Comparison of ENCODE assay signal across 8 cellular contexts in genomic region chr3:127597020-127597771, GRCh38. TPM values are rescaled to one million over a fixed set of nuclear protein-coding genes. Genes with fewer than 3 reads are reported as not detected.
DNase-seq lines count a peak whose midpoint lies in the region; ATAC-seq and TF ChIP-seq lines count a peak whose summit lies in the region.

No MANE protein-coding gene starts in this region.

- H3K4me1 Mint-ChIP-seq in T-helper 2 cell treated with Interferon-gamma antibody and Interleukin-4, amounts not matched to agents 5 μg/mL and 100 μg/mL, for 36 hours (ENCODE audit: low read depth), result peaks cover 36% of the 10 kb centered on the region
- H3K4me1 Mint-ChIP-seq in osteocyte (ENCODE audit: unreplicated experiment), result peaks cover 12% of the 10 kb centered on the region

- H3K27ac Mint-ChIP-seq in T-helper 2 cell treated with Interferon-gamma antibody and Interleukin-4, amounts not matched to agents 5 μg/mL and 100 μg/mL, for 36 hours, result peak overlapping the region; percentile 96
- H3K27ac Mint-ChIP-seq in osteocyte (ENCODE audit: unreplicated experiment), result no peak overlapping the region

- WGBS in esophagus squamous epithelium, 2 donors, result 62 to 80% methylated on average over 10 to 12 of the region's 12 CpGs

- no peaks in the 10 kb centered on the region for H3K9me3 ChIP-seq in esophagus squamous epithelium

- no peaks in the 10 kb centered on the region for H3K27me3 ChIP-seq in esophagus squamous epithelium
- H3K27me3 ChIP-seq in foreskin keratinocyte, result no peaks in the 10 kb centered on the region

- DNase-seq in T-helper 2 cell treated with Interferon-gamma antibody and Interleukin-4, amounts not matched to agents 5 μg/mL and 100 μg/mL, for 36 hours (ENCODE audit: low spot score), result no peak
- DNase-seq in T-helper 2 cell, result no peak
- DNase-seq in Kasumi-1 (lab: John Stamatoyannopoulos, UW), result peak; percentile 13 to 25
- no peak for DNase-seq in astrocyte of the cerebellum (ENCODE audit: low read depth)
- no peak for DNase-seq in osteocyte (ENCODE audit: extremely low spot score, unreplicated experiment)
- DNase-seq in NCI-H446 treated with DMSO at 0.1 percent for 48 hours (lab: John Stamatoyannopoulos, UW), result no peak
- no peak for DNase-seq in esophagus squamous epithelium (lab: John Stamatoyannopoulos, UW)
- no peak for DNase-seq in foreskin keratinocyte

- H3K9me3 Mint-ChIP-seq in T-helper 2 cell treated with Interferon-gamma antibody and Interleukin-4, amounts not matched to agents 5 μg/mL and 100 μg/mL, for 36 hours, result no peaks in the 10 kb centered on the region
- H3K9me3 Mint-ChIP-seq in osteocyte (ENCODE audit: unreplicated experiment), result no peaks in the 10 kb centered on the region

- peaks cover 0 to 10% (median 0%) of the 10 kb centered on the region in 3 donors for H3K36me3 ChIP-seq in esophagus squamous epithelium

- H3K4me3 Mint-ChIP-seq in T-helper 2 cell treated with Interferon-gamma antibody and Interleukin-4, amounts not matched to agents 5 μg/mL and 100 μg/mL, for 36 hours, result peak overlapping the region; percentile 94
- peak overlapping the region; percentile 71 for H3K4me3 Mint-ChIP-seq in osteocyte (ENCODE audit: unreplicated experiment)

- ATAC-seq in foreskin keratinocyte, result no peak

- intact Hi-C loops in esophagus squamous epithelium (cut with DNase I), result no loop called here

- H3K4me1 ChIP-seq in esophagus squamous epithelium (peaks cover 0 to 31% (median 3%) of the 10 kb centered on the region in 3 donors), foreskin keratinocyte (no peaks in the 10 kb centered on the region)

- TF ChIP-seq CTCF in astrocyte of the cerebellum (IDR thresholded peaks at IDR 0.05; ENCODE audit: low read depth, low read length, missing control alignments), result no peak
- TF ChIP-seq CTCF in osteocyte (IDR thresholded peaks at IDR 0.05), result no peak
- no peak for TF ChIP-seq CTCF in esophagus squamous epithelium (IDR thresholded peaks at IDR 0.05)
- no peak for TF ChIP-seq CTCF in foreskin keratinocyte (conservative IDR thresholded peaks at IDR 0.05)

- TF ChIP-seq POLR2A in esophagus squamous epithelium (IDR thresholded peaks at IDR 0.05), result no peak

- H3K27ac ChIP-seq in esophagus squamous epithelium (peak overlapping the region in 1 of 4 donors; percentile 78), foreskin keratinocyte (no peak overlapping the region)

- H3K36me3 Mint-ChIP-seq in T-helper 2 cell treated with Interferon-gamma antibody and Interleukin-4, amounts not matched to agents 5 μg/mL and 100 μg/mL, for 36 hours (ENCODE audit: low read depth), result peaks cover 27% of the 10 kb centered on the region
- H3K36me3 Mint-ChIP-seq in osteocyte (ENCODE audit: unreplicated experiment), result peaks cover 1% of the 10 kb centered on the region

- peak overlapping the region; percentile 59 for H3K4me3 ChIP-seq in astrocyte of the cerebellum (ENCODE audit: low read depth, low read length)
- peak overlapping the region in 1 of 4 donors; percentile 58 for H3K4me3 ChIP-seq in esophagus squamous epithelium

- H3K27me3 Mint-ChIP-seq in T-helper 2 cell treated with Interferon-gamma antibody and Interleukin-4, amounts not matched to agents 5 μg/mL and 100 μg/mL, for 36 hours (ENCODE audit: low read depth), result no peaks in the 10 kb centered on the region
- no peaks in the 10 kb centered on the region for H3K27me3 Mint-ChIP-seq in osteocyte (ENCODE audit: unreplicated experiment)

- in situ Hi-C loops in astrocyte of the cerebellum (cut with HindIII; ENCODE audit: low sequenced_read_pairs), result no loop called here

RNA-seq across cellular contexts. Expression of gene MCM2, which starts 1.0 kb away (rescaled TPM):
- total RNA-seq in osteocyte (19.2 and 20.4 TPM in 2 replicates), esophagus squamous epithelium (10 to 100 TPM; 10.3 to 40.4 (median 30.5) TPM), foreskin keratinocyte (63.9 and 77.5 TPM in 2 replicates)
- 35.3 and 42.2 TPM in 2 replicates for polyA plus RNA-seq in foreskin keratinocyte

RNA-seq across cellular contexts. Expression of gene TPRA1, which starts 6.7 kb away (rescaled TPM):
- 49.0 and 49.7 TPM in 2 replicates for total RNA-seq in osteocyte
- 10 to 100 TPM; 19.2 to 25.7 (median 21.0) TPM for total RNA-seq in esophagus squamous epithelium
- total RNA-seq in foreskin keratinocyte, result 31.5 and 34.8 TPM in 2 replicates
- polyA plus RNA-seq in foreskin keratinocyte, result 35.9 and 40.6 TPM in 2 replicates

RNA-seq across cellular contexts. Expression of gene PODXL2, which starts 31.8 kb away (rescaled TPM):
- 5.7 and 5.9 TPM in 2 replicates for total RNA-seq in osteocyte
- total RNA-seq in esophagus squamous epithelium, result 1 to 10 TPM; 2.1 to 5.5 (median 4.4) TPM
- total RNA-seq in foreskin keratinocyte, result 2.5 and 3.4 TPM in 2 replicates
- 2.5 and 3.5 TPM in 2 replicates for polyA plus RNA-seq in foreskin keratinocyte

Comparison
In these comparisons a context has a peak if more than half of its experiments do, and no peak if none do; other contexts are left out.
1. DNase-seq: peak in Kasumi-1 (2 of 2); none in T-helper 2 cell treated with Interferon-gamma antibody and Interleukin-4, amounts not matched to agents 5 μg/mL and 100 μg/mL, for 36 hours (single experiment), T-helper 2 cell (0 of 5), astrocyte of the cerebellum (single experiment), osteocyte (single experiment), NCI-H446 treated with DMSO at 0.1 percent for 48 hours (single experiment), esophagus squamous epithelium (single experiment) and foreskin keratinocyte (0 of 2).